17 cellular contexts compared by ENCODE assay signal in genomic region chr22:49179886-49180682, GRCh38.
A peak's percentile ranks its signal among the peaks of the same experiment; 100 is the strongest.
DNase-seq lines count a peak whose midpoint lies in the region; ATAC-seq, FAIRE-seq and TF ChIP-seq lines count a peak whose summit lies in the region.
"Had no signal": no experiment of that assay in that cellular context is flagged by ENCODE, and none has a peak within 500 bp of the region (broad histone marks: within the 10 kb centered on the region; RNA-seq: fewer than 3 reads in every experiment).

No MANE protein-coding gene starts in this region.

- H3K4ac ChIP-seq in neuronal stem cell (ENCODE audit: low read length) = no peak overlapping the region

- H3K27ac ChIP-seq in kidney (ENCODE audit: low read depth in 2 of 2, low read length in 2 of 2) (no peak overlapping the region), neuronal stem cell (replicated peaks; ENCODE audit: low read length) (no peak overlapping the region)
- H3K27ac ChIP-seq: GM23248, HL-60 had no signal

- H3K4me2 ChIP-seq in neuronal stem cell (ENCODE audit: insufficient read depth, low read length, poor library complexity, severe bottlenecking) = no peak overlapping the region

- H2BK120ac ChIP-seq in neuronal stem cell (ENCODE audit: low read depth, low read length) = no peak overlapping the region

- H3K4me3 ChIP-seq in H7 (ENCODE audit: insufficient read depth, low read depth, low read length) (no peak overlapping the region), MG63 (no peak overlapping the region), kidney (ENCODE audit: low read length in 2 of 2) (no peak overlapping the region), neuronal stem cell (ENCODE audit: low read length in 2 of 2) (no peak overlapping the region)
- H3K4me3 ChIP-seq: GM12878, GM23248 had no signal

- no peak for FAIRE-seq in kidney (lab: Jason Lieb, UNC)
- no peak for FAIRE-seq in urothelium cell line (lab: Jason Lieb, UNC)
- FAIRE-seq: A204.1, GM12878, GM18507 had no signal

- peak; percentile 48 for DNase-seq in H7
- peak; percentile 10 for DNase-seq in MG63
- DNase-seq in kidney = peak; percentile 46
- no peak for DNase-seq in neuronal stem cell (ENCODE audit: low spot score)
- no peak for DNase-seq in urothelium cell line (ENCODE audit: low spot score)
- DNase-seq: C1 segment of cervical spinal cord; Calu3; CD4-positive, alpha-beta T cell; DMS 273 treated with DMSO at 0.1 percent for 48 hours; GM23248; H9 had no signal

- no peak overlapping the region for H4K91ac ChIP-seq in neuronal stem cell (ENCODE audit: low read depth, low read length, poor library complexity)

- no peak overlapping the region for H3K14ac ChIP-seq in neuronal stem cell (ENCODE audit: low read length)

- no CpG with 5 or more reads among the region's 19 CpGs for WGBS in neuronal stem cell (ENCODE audit: extremely low coverage in 2 of 2, insufficient read length in 2 of 2, insufficient replicate concordance in 1 of 2), 2 donors

- peak overlapping the region; percentile 11 for H2BK15ac ChIP-seq in neuronal stem cell (ENCODE audit: low read length)

- ATAC-seq in GM19035 (IDR thresholded peaks at IDR 0.05; ENCODE audit: unreplicated experiment) (no peak), HG03095 (IDR thresholded peaks at IDR 0.05; ENCODE audit: unreplicated experiment) (no peak)
- ATAC-seq: GM12878 had no signal

- H3K4me1 ChIP-seq in kidney (ENCODE audit: control insufficient read depth in 1 of 2, insufficient read depth in 1 of 2, low read depth in 1 of 2, low read length in 2 of 2) = no peaks in the 10 kb centered on the region
- peaks cover 0 to 4% of the 10 kb centered on the region in 2 donors for H3K4me1 ChIP-seq in neuronal stem cell (ENCODE audit: control insufficient read depth in 2 of 2, insufficient read depth in 1 of 2, low read depth in 1 of 2, low read length in 2 of 2)

- H2AFZ ChIP-seq in neuronal stem cell (ENCODE audit: low read length) = no peak overlapping the region
- H2AFZ ChIP-seq: GM23248 had no signal

- H3K23ac ChIP-seq in neuronal stem cell (ENCODE audit: low read depth, low read length, poor library complexity) = no peak overlapping the region

- H3K27me3 ChIP-seq in H7 (ENCODE audit: control insufficient read depth, insufficient read depth, low read length) = no peaks in the 10 kb centered on the region
- 0 out of 2 replicates have a peak, but pooled peaks cover 2% of the 10 kb centered on the region for H3K27me3 ChIP-seq in MG63
- H3K27me3 ChIP-seq in neuronal stem cell (ENCODE audit: control insufficient read depth in 3 of 3, insufficient read depth in 3 of 3, low read depth in 1 of 3, low read length in 3 of 3) = no peaks in the 10 kb centered on the region

- H3K9me3 ChIP-seq in MG63 (no peaks in the 10 kb centered on the region), kidney (ENCODE audit: control insufficient read depth in 1 of 2, low read length in 2 of 2) (no peaks in the 10 kb centered on the region), neuronal stem cell (replicated peaks in 1 of 2; ENCODE audit: control insufficient read depth in 2 of 2, insufficient read depth in 1 of 2, low read depth in 1 of 2, low read length in 2 of 2) (no peaks in the 10 kb centered on the region)

- H2BK5ac ChIP-seq in neuronal stem cell (ENCODE audit: low read length) = no peak overlapping the region

- H3K9ac ChIP-seq in kidney (ENCODE audit: low read length in 2 of 2) (no peak overlapping the region), neuronal stem cell (ENCODE audit: low read depth, low read length, poor library complexity) (no peak overlapping the region)
- H3K9ac ChIP-seq: GM23248 had no signal

- H4K8ac ChIP-seq in neuronal stem cell (ENCODE audit: low read depth, low read length) = no peak overlapping the region

- H2AK5ac ChIP-seq in neuronal stem cell (ENCODE audit: low read depth, low read length) = peak overlapping the region; percentile 5

- no peak for TF ChIP-seq CTCF in kidney (IDR thresholded peaks at IDR 0.05; ENCODE audit: borderline replicate concordance, extremely low read depth, insufficient read depth)

- intact Hi-C loops in kidney (cut with DNase I) = no loop called here

- H2BK12ac ChIP-seq in neuronal stem cell (ENCODE audit: low read length) = no peak overlapping the region

- H3K36me3 ChIP-seq in H7 (replicated peaks; ENCODE audit: control insufficient read depth, insufficient read depth, low read length) (no peaks in the 10 kb centered on the region), MG63 (no peaks in the 10 kb centered on the region), kidney (ENCODE audit: control insufficient read depth in 1 of 2, insufficient read depth in 2 of 2, low read length in 2 of 2) (no peaks in the 10 kb centered on the region), neuronal stem cell (replicated peaks in 1 of 2; ENCODE audit: control insufficient read depth in 2 of 2, insufficient read depth in 2 of 2, low read length in 2 of 2) (no peaks in the 10 kb centered on the region)

- H3K79me1 ChIP-seq in neuronal stem cell (ENCODE audit: low read depth, low read length) = no peaks in the 10 kb centered on the region

- no peak overlapping the region for H3K18ac ChIP-seq in neuronal stem cell (ENCODE audit: low read length)

Comparison
In these comparisons a context has a peak if more than half of its experiments do, and no peak if none do; other contexts are left out.
1. DNase-seq: peak in H7 (single experiment), MG63 (single experiment) and kidney (single experiment); none in neuronal stem cell (single experiment) and urothelium cell line (single experiment).